ENCODE assay signal across 1 cellular context in the genomic region with DNA sequence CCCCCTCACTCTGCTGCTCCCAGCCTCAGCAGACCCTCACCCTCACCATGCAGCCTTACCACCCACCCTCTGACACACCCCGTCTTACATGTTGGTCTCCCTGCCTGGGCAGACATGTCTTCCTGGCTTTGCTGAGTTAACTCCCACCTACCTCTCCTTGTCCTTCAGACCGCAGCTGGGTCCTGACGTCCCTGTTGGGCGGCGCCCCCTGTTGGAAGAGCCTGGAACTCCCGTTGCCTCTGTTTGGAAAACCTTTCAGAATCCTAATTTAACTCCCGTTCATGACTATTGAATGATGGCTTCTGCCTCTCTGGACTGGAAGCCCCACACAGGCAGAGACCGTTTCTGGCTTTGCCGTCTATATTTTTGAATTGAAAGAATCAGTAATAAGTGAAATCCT.
TF ChIP-seq lines count a peak whose summit lies in the region.

No MANE protein-coding gene starts in this region.

TF ChIP-seq in GM23338, 12 proteins besides CTCF, POLR2A, EP300 and RAD21 (continued from another document):
- TF ChIP-seq, protein P1, sequence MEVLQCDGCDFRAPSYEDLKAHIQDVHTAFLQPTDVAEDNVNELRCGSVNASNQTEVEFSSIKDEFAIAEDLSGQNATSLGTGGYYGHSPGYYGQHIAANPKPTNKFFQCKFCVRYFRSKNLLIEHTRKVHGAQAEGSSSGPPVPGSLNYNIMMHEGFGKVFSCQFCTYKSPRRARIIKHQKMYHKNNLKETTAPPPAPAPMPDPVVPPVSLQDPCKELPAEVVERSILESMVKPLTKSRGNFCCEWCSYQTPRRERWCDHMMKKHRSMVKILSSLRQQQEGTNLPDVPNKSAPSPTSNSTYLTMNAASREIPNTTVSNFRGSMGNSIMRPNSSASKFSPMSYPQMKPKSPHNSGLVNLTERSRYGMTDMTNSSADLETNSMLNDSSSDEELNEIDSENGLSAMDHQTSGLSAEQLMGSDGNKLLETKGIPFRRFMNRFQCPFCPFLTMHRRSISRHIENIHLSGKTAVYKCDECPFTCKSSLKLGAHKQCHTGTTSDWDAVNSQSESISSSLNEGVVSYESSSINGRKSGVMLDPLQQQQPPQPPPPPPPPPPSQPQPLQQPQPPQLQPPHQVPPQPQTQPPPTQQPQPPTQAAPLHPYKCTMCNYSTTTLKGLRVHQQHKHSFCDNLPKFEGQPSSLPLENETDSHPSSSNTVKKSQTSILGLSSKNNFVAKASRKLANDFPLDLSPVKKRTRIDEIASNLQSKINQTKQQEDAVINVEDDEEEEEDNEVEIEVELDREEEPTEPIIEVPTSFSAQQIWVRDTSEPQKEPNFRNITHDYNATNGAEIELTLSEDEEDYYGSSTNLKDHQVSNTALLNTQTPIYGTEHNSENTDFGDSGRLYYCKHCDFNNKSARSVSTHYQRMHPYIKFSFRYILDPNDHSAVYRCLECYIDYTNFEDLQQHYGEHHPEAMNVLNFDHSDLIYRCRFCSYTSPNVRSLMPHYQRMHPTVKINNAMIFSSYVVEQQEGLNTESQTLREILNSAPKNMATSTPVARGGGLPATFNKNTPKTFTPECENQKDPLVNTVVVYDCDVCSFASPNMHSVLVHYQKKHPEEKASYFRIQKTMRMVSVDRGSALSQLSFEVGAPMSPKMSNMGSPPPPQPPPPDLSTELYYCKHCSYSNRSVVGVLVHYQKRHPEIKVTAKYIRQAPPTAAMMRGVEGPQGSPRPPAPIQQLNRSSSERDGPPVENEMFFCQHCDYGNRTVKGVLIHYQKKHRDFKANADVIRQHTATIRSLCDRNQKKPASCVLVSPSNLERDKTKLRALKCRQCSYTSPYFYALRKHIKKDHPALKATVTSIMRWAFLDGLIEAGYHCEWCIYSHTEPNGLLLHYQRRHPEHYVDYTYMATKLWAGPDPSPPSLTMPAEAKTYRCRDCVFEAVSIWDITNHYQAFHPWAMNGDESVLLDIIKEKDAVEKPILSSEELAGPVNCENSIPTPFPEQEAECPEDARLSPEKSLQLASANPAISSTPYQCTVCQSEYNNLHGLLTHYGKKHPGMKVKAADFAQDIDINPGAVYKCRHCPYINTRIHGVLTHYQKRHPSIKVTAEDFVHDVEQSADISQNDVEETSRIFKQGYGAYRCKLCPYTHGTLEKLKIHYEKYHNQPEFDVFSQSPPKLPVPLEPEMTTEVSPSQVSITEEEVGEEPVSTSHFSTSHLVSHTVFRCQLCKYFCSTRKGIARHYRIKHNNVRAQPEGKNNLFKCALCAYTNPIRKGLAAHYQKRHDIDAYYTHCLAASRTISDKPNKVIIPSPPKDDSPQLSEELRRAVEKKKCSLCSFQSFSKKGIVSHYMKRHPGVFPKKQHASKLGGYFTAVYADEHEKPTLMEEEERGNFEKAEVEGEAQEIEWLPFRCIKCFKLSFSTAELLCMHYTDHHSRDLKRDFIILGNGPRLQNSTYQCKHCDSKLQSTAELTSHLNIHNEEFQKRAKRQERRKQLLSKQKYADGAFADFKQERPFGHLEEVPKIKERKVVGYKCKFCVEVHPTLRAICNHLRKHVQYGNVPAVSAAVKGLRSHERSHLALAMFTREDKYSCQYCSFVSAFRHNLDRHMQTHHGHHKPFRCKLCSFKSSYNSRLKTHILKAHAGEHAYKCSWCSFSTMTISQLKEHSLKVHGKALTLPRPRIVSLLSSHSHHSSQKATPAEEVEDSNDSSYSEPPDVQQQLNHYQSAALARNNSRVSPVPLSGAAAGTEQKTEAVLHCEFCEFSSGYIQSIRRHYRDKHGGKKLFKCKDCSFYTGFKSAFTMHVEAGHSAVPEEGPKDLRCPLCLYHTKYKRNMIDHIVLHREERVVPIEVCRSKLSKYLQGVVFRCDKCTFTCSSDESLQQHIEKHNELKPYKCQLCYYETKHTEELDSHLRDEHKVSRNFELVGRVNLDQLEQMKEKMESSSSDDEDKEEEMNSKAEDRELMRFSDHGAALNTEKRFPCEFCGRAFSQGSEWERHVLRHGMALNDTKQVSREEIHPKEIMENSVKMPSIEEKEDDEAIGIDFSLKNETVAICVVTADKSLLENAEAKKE (CRISPR knock-in tag; IDR thresholded peaks at IDR 0.05): 0 out of 2 replicates have a peak, but pooled peaks have one; percentile 21
- no peak for TF ChIP-seq ZNF331 (CRISPR knock-in tag; IDR thresholded peaks at IDR 0.05; ENCODE audit: low read depth)
